7 cellular contexts compared by ENCODE assay signal in the genomic region with DNA sequence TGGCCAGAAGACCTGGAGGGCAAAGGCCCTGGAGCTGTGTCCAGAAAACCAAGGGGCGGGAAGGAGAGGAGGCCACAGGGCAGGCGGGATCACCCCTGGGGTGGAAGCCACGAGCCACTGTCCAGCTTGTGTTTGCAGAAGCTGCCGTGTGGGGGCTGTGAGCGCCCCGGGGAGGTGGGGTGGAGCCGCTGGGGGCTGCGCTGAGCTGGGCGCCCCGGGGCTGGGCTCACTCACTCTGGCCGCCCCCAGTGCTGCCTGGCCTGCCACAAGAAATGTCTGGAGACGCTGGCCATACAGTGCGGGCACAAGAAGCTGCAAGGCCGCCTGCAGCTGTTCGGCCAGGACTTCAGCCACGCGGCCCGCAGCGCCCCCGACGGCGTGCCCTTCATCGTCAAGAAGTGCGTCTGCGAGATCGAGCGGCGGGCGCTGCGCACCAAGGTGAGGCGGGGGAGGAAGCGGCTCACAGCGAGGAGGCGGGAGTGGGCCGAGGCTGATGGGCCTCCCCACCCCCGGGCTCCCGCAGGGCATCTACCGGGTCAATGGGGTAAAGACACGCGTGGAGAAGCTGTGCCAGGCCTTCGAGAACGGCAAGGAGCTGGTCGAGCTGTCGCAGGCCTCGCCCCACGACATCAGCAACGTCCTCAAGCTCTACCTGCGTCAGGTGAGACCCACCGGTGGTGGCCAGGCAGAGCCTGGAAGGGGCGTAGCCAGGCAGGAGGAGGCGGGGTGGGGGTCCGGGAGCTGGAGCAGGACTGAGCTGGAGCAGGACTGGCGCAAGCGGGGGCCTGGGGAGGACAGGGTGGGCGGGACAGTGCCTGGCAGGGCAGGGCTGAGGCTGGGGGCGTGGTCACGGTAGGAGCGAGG. TPM values are rescaled to one million over a fixed set of nuclear protein-coding genes. Genes with fewer than 3 reads are reported as not detected.
A peak's percentile ranks its signal among the peaks of the same experiment; 100 is the strongest.
DNase-seq lines count a peak whose midpoint lies in the region; ATAC-seq and TF ChIP-seq lines count a peak whose summit lies in the region.
"Had no signal": no experiment of that assay in that cellular context is flagged by ENCODE, and none has a peak within 500 bp of the region (broad histone marks: within the 10 kb centered on the region; RNA-seq: fewer than 3 reads in every experiment).

No MANE protein-coding gene starts in this region.

- ATAC-seq in GM18505 (IDR thresholded peaks at IDR 0.05; ENCODE audit: unreplicated experiment) (no peak), T-helper 17 cell (no peak), GM19395 (IDR thresholded peaks at IDR 0.05; ENCODE audit: unreplicated experiment) (no peak)

- peak overlapping the region; percentile 92 for H3K4me3 Mint-ChIP-seq in T-helper 17 cell
- H3K4me3 Mint-ChIP-seq in mesothelial cell of epicardium = peak overlapping the region; percentile 78

- H3K27ac Mint-ChIP-seq in T-helper 17 cell = peak overlapping the region; percentile 97
- H3K27ac Mint-ChIP-seq in mesothelial cell of epicardium = peak overlapping the region; percentile 59

- H3K27me3 Mint-ChIP-seq in T-helper 17 cell (no peaks in the 10 kb centered on the region), mesothelial cell of epicardium (ENCODE audit: low read depth) (no peaks in the 10 kb centered on the region)

- no peak for TF ChIP-seq CTCF in mesothelial cell of epicardium (IDR thresholded peaks at IDR 0.05; ENCODE audit: unreplicated experiment)

- no peaks in the 10 kb centered on the region for H3K9me3 Mint-ChIP-seq in mesothelial cell of epicardium

- peaks cover 7% of the 10 kb centered on the region for H3K36me3 Mint-ChIP-seq in T-helper 17 cell (ENCODE audit: low read depth)
- no peaks in the 10 kb centered on the region for H3K36me3 Mint-ChIP-seq in mesothelial cell of epicardium

- peak; percentile 6 for TF ChIP-seq POLR2A in GM18505 (IDR thresholded peaks at IDR 0.05; ENCODE audit: borderline replicate concordance, extremely low read depth, insufficient read depth, insufficient read length)

- peaks cover 41% of the 10 kb centered on the region for H3K4me1 Mint-ChIP-seq in T-helper 17 cell
- no peaks in the 10 kb centered on the region for H3K4me1 Mint-ChIP-seq in mesothelial cell of epicardium

- DNase-seq in T-helper 17 cell (peak in 1 of 3 donors; percentile 24), mesothelial cell of epicardium (ENCODE audit: low spot score in 2 of 2, unreplicated experiment in 2 of 2) (no peak), RKO (ENCODE audit: low spot score) (no peak), mucosa of gallbladder (ENCODE audit: low spot score) (no peak)

- no peaks in the 10 kb centered on the region for H3K9me3 ChIP-seq in T-helper 17 cell (ENCODE audit: control insufficient read depth, low read length, poor library complexity, severe bottlenecking)
- H3K9me3 ChIP-seq: ascending aorta had no signal

RNA-seq across cellular contexts. Expression of a gene that starts 13.6 kb away (rescaled TPM):
- 10 to 100 TPM; 63.8 to 81.4 TPM for total RNA-seq in T-helper 17 cell
- 137 to 145 TPM (median 143 TPM) in 3 replicates for total RNA-seq in mesothelial cell of epicardium
- total RNA-seq in mucosa of gallbladder = 137 TPM

RNA-seq across cellular contexts. Expression of a gene that starts 14.6 kb away (rescaled TPM):
- total RNA-seq in T-helper 17 cell (100 to 1,000 TPM; 603 to 646 TPM), mesothelial cell of epicardium (2.4 to 3.8 TPM (median 3.2 TPM) in 3 replicates), mucosa of gallbladder (42.4 TPM)

RNA-seq across cellular contexts. Expression of a gene that starts 22.3 kb away (rescaled TPM):
- total RNA-seq in T-helper 17 cell (100 to 1,000 TPM; 184 to 187 TPM), mesothelial cell of epicardium (190 to 208 TPM (median 201 TPM) in 3 replicates), mucosa of gallbladder (294 TPM)

RNA-seq across cellular contexts. Expression of a gene that starts 41.6 kb away (rescaled TPM):
- 100 to 1,000 TPM; 107 to 112 TPM for total RNA-seq in T-helper 17 cell
- 18.0 to 22.5 TPM (median 20.1 TPM) in 3 replicates for total RNA-seq in mesothelial cell of epicardium
- 49.0 TPM for total RNA-seq in mucosa of gallbladder

RNA-seq across cellular contexts. Expression of a gene that starts 55.1 kb away (rescaled TPM):
- 100 to 1,000 TPM; 263 to 301 TPM for total RNA-seq in T-helper 17 cell
- 492 to 501 TPM (median 493 TPM) in 3 replicates for total RNA-seq in mesothelial cell of epicardium
- total RNA-seq in mucosa of gallbladder = 104 TPM

Comparison
In these comparisons a context has a peak if more than half of its experiments do, and no peak if none do; other contexts are left out.
1. RNA of a gene that starts 14.6 kb away (total RNA-seq): 603 to 646 TPM in T-helper 17 cell; 42.4 TPM in mucosa of gallbladder (single experiment) and 2.4 to 3.8 TPM in mesothelial cell of epicardium; every median in the first group is over 10 times any median in the second.